ENCODE assay signal across 18 cellular contexts in genomic region chr6:116363759-116364158, GRCh38. TPM values are rescaled to one million over a fixed set of nuclear protein-coding genes. Genes with fewer than 3 reads are reported as not detected.
DNase-seq lines count a peak whose midpoint lies in the region; ATAC-seq, FAIRE-seq and TF ChIP-seq lines count a peak whose summit lies in the region.
"Had no signal": no experiment of that assay in that cellular context is flagged by ENCODE, and none has a peak within 500 bp of the region (broad histone marks: within the 10 kb centered on the region; RNA-seq: fewer than 3 reads in every experiment).

No MANE protein-coding gene starts in this region.

- H3K9me1 ChIP-seq in keratinocyte (ENCODE audit: control insufficient read depth, extremely low read depth, insufficient read depth, low read length) = no peaks in the 10 kb centered on the region

- H3K36me3 ChIP-seq in keratinocyte (ENCODE audit: control insufficient read depth in 2 of 2, extremely low read depth in 1 of 2, insufficient read depth in 2 of 2, low read length in 2 of 2) = no peaks in the 10 kb centered on the region
- H3K36me3 ChIP-seq: BE2C, brain microvascular endothelial cell, lower lobe of right lung, Peyer's patch had no signal

- no peaks in the 10 kb centered on the region for H3K9me3 ChIP-seq in keratinocyte (ENCODE audit: control insufficient read depth, low read depth, low read length)
- H3K9me3 ChIP-seq: BE2C, lower lobe of right lung, Peyer's patch had no signal

- peak overlapping the region; percentile 28 for H3K27ac ChIP-seq in keratinocyte (ENCODE audit: control insufficient read depth, insufficient read depth, low read length)
- H3K27ac ChIP-seq: brain microvascular endothelial cell, lower lobe of right lung, Peyer's patch had no signal

- H3K9ac ChIP-seq in keratinocyte (ENCODE audit: control insufficient read depth, extremely low read depth, insufficient read depth, low read length) = no peak overlapping the region

- H3K27me3 ChIP-seq in keratinocyte (ENCODE audit: control insufficient read depth, extremely low read depth, insufficient read depth, low read length) = no peaks in the 10 kb centered on the region
- H3K27me3 ChIP-seq: BE2C, brain microvascular endothelial cell, Peyer's patch had no signal

- no peak for TF ChIP-seq CTCF in keratinocyte (optimal IDR thresholded peaks at IDR 0.05 in 1 of 3, IDR thresholded peaks at IDR 0.05 in 1 of 3, conservative IDR thresholded peaks at IDR 0.05 in 1 of 3; ENCODE audit: extremely low read depth in 1 of 3, insufficient read depth in 2 of 3, low read length in 3 of 3)

- H4K20me1 ChIP-seq in keratinocyte (ENCODE audit: control insufficient read depth, extremely low read depth, insufficient read depth, low read length) = no peaks in the 10 kb centered on the region

- FAIRE-seq in keratinocyte (lab: Jason Lieb, UNC) = peak; percentile 78
- FAIRE-seq: HepG2 had no signal

- H3K4me1 ChIP-seq in keratinocyte (ENCODE audit: control insufficient read depth, extremely low read depth, insufficient read depth, low read length) = peaks cover 43% of the 10 kb centered on the region
- H3K4me1 ChIP-seq: BE2C, lower lobe of right lung had no signal

- H3K79me2 ChIP-seq in keratinocyte (ENCODE audit: control insufficient read depth, insufficient read depth, low read length) = peaks cover 4% of the 10 kb centered on the region

- dilution Hi-C loops in keratinocyte (cut with MboI; ENCODE audit: extremely low pct_ligation_motif_present, low sequenced_read_pairs) = no loop called here

- peak overlapping the region; percentile 86 for H3K4me2 ChIP-seq in keratinocyte (ENCODE audit: control insufficient read depth, extremely low read depth, insufficient read depth, low read depth, low read length)

- peak overlapping the region in 2 of 3 experiments; percentile 8 to 39 for H3K4me3 ChIP-seq in keratinocyte (ENCODE audit: control insufficient read depth in 2 of 3, extremely low read depth in 1 of 3, insufficient read depth in 2 of 3, low read depth in 1 of 3, low read length in 3 of 3)
- H3K4me3 ChIP-seq: lower lobe of right lung, Peyer's patch had no signal

- DNase-seq in AG08396 (ENCODE audit: low spot score) (peak; percentile 18), Kasumi-1 (lab: John Stamatoyannopoulos, UW) (peak; percentile 61 to 74), astrocyte of the hippocampus (ENCODE audit: low read depth, low spot score) (peak; percentile 59), keratinocyte (ENCODE audit: low read depth, low spot score) (no peak), GM19240 (ENCODE audit: insufficient read length, low spot score) (no peak), NCI-H526 (lab: John Stamatoyannopoulos, UW) (no peak)
- DNase-seq in stimulated activated CD4-positive, alpha-beta T cell treated with anti-CD3 and anti-CD28 coated beads, Interleukin-4, amount 100 ng/mL, for 24 hours = no peak
- DNase-seq: activated T-cell treated with anti-CD3 and anti-CD28 coated beads, Interleukin-2, amount 50 U/mL, for 24 hours; BE2C; brain microvascular endothelial cell; foreskin melanocyte; GOT3; lower lobe of right lung; NCI-H2029 treated with DMSO at 0.1 percent for 48 hours; Peyer's patch; substantia nigra had no signal

- no peak for ATAC-seq in HG02885 (IDR thresholded peaks at IDR 0.05; ENCODE audit: poor library complexity, unreplicated experiment)
- ATAC-seq: HepG2 had no signal

- H2AFZ ChIP-seq in keratinocyte (ENCODE audit: control insufficient read depth, low read length) = peak overlapping the region; percentile 42

RNA-seq across cellular contexts. Expression of gene DSE, which starts 7.0 kb away (rescaled TPM):
- polyA plus RNA-seq in keratinocyte = 87.6 to 144 TPM (median 99.7 TPM) in 3 replicates
- 39.1 TPM for polyA plus RNA-seq in keratinocyte (2011; ENCODE audit: low read depth)
- 37.0 and 60.3 TPM in 2 replicates for polyA plus RNA-seq in keratinocyte (2011; cell fraction: cytosol; rRNA removed)
- 124 and 141 TPM in 2 replicates for polyA plus RNA-seq in keratinocyte (2011; cell fraction: nucleus; rRNA removed)
- 54.9 and 70.3 TPM in 2 replicates for polyA plus RNA-seq in keratinocyte (2012; ENCODE audit: low replicate concordance)
- polyA minus RNA-seq in keratinocyte = 179 to 186 TPM (median 184 TPM) in 3 replicates
- polyA minus RNA-seq in keratinocyte (2011; cell fraction: cytosol; rRNA and poly(A)+ RNA removed) = 57.2 TPM
- polyA minus RNA-seq in keratinocyte (2011; cell fraction: nucleus; rRNA and poly(A)+ RNA removed) = 150 and 256 TPM in 2 replicates

Comparison
In these comparisons a context has a peak if more than half of its experiments do, and no peak if none do; other contexts are left out.
1. DNase-seq: peak in AG08396 (single experiment), Kasumi-1 (2 of 2) and astrocyte of the hippocampus (single experiment); none in keratinocyte (single experiment), stimulated activated CD4-positive, alpha-beta T cell treated with anti-CD3 and anti-CD28 coated beads, Interleukin-4, amount 100 ng/mL, for 24 hours (single experiment), GM19240 (single experiment) and NCI-H526 (0 of 2).